In the genomic region with DNA sequence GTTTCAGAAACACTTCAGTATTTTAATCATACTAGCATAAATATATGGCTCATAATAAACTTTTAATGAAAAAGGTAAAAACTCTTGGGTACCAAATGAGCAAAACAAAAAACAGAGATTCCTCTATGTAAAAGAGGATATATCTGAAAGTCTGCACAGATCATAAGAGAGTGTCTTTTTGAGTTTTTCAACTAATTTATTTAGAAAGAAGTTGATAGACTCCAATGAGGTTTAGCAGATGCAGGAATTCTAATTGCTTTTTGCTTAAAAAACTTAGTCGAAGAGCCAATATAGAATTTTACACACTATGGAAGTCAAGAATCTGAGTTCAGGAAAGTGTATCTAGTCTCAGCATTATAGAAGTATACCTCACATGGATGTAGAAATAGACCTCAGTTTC, we compare ENCODE assay signal across 1 cellular context.
TF ChIP-seq lines count a peak whose summit lies in the region.

No MANE protein-coding gene starts in this region.

TF ChIP-seq in HepG2, 621 proteins besides CTCF, POLR2A, EP300 and RAD21:
- TF ChIP-seq CREB1 (IDR thresholded peaks at IDR 0.05) = no peak
- 0 out of 2 replicates have a peak, but pooled peaks have one; percentile 12 for TF ChIP-seq CREB1 (CRISPR knock-in tag; IDR thresholded peaks at IDR 0.05)
- TF ChIP-seq SIN3A (IDR thresholded peaks at IDR 0.05; ENCODE audit: borderline replicate concordance, low read depth, low read length) = no peak
- TF ChIP-seq ETV5 (CRISPR knock-in tag; IDR thresholded peaks at IDR 0.05; ENCODE audit: borderline replicate concordance) = no peak
